In the genomic region with DNA sequence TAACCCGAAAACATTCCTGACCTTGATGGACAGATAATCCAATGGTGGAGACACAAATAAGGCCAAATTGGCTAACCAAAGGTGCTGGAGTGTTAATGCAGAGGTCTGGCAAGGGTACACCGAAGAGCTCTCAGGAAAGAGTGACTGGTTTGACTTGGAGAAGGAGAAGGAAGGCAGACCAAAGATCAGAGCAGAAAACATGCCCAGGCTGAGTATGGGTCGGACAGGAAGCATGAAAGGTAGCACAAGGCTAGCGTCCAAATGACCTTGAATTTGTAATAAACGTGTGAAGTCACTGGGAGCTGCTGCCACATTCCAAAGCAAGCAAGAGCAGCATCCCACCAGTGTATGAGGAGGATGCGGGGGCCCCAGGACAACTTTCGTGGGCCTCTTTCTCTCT, we compare ENCODE assay signal across 14 cellular contexts. TPM values are rescaled to one million over a fixed set of nuclear protein-coding genes. Genes with fewer than 3 reads are reported as not detected.
DNase-seq lines count a peak whose midpoint lies in the region; ATAC-seq, FAIRE-seq and TF ChIP-seq lines count a peak whose summit lies in the region.
"Had no signal": no experiment of that assay in that cellular context is flagged by ENCODE, and none has a peak within 500 bp of the region (broad histone marks: within the 10 kb centered on the region; RNA-seq: fewer than 3 reads in every experiment).

No MANE protein-coding gene starts in this region.

- H3K9me3 ChIP-seq in HUES48 (ENCODE audit: control insufficient read depth, insufficient read depth, low read length), result no peaks in the 10 kb centered on the region
- no peaks in the 10 kb centered on the region for H3K9me3 ChIP-seq in breast epithelium
- H3K9me3 ChIP-seq in kidney (ENCODE audit: control insufficient read depth in 1 of 2, low read length in 2 of 2), result no peaks in the 10 kb centered on the region
- no peaks in the 10 kb centered on the region for H3K9me3 ChIP-seq in gastrocnemius medialis
- H3K9me3 ChIP-seq: colonic mucosa had no signal

- H3K9me3 Mint-ChIP-seq in natural killer cell, result peaks cover 0 to 2% of the 10 kb centered on the region in 2 donors
- H3K9me3 Mint-ChIP-seq: neural crest cell had no signal

- peaks cover 75% of the 10 kb centered on the region for H3K4me1 ChIP-seq in HUES48 (ENCODE audit: control insufficient read depth, insufficient read depth, low read length)
- H3K4me1 ChIP-seq in breast epithelium, result peaks cover 0 to 8% of the 10 kb centered on the region in 2 donors
- peaks cover 16 to 36% of the 10 kb centered on the region in 2 donors for H3K4me1 ChIP-seq in kidney (ENCODE audit: control insufficient read depth in 1 of 2, insufficient read depth in 1 of 2, low read depth in 1 of 2, low read length in 2 of 2)
- peaks cover 33 to 41% of the 10 kb centered on the region in 2 donors for H3K4me1 ChIP-seq in gastrocnemius medialis

- H3K4me3 Mint-ChIP-seq in natural killer cell, result no peak overlapping the region
- H3K4me3 Mint-ChIP-seq: neural crest cell had no signal

- H3K4me3 ChIP-seq in HUES48 (ENCODE audit: low read depth, low read length) (no peak overlapping the region), breast epithelium (no peak overlapping the region), kidney (ENCODE audit: low read length in 2 of 2) (peak overlapping the region in 1 of 2 donors; percentile 26), gastrocnemius medialis (no peak overlapping the region)
- H3K4me3 ChIP-seq: BLaER1 treated with 17β-estradiol and CSF1 and Interleukin-3, amounts not matched to agents 10 nM and 100 nM; colonic mucosa had no signal

- H3K27ac Mint-ChIP-seq in natural killer cell, result no peak overlapping the region

- no peaks in the 10 kb centered on the region for H3K27me3 ChIP-seq in HUES48 (ENCODE audit: control insufficient read depth, insufficient read depth, low read length)
- H3K27me3 ChIP-seq in breast epithelium, result no peaks in the 10 kb centered on the region
- H3K27me3 ChIP-seq in gastrocnemius medialis, result no peaks in the 10 kb centered on the region
- H3K27me3 ChIP-seq: BLaER1 treated with 17β-estradiol and CSF1 and Interleukin-3, amounts not matched to agents 10 nM and 100 nM; colonic mucosa had no signal

- ATAC-seq in gastrocnemius medialis (peak; percentile 11 to 17), HG03442 (IDR thresholded peaks at IDR 0.05; ENCODE audit: unreplicated experiment) (no peak), natural killer cell (no peak)

- no peak for TF ChIP-seq POLR2A in breast epithelium (IDR thresholded peaks at IDR 0.05)
- TF ChIP-seq POLR2A in gastrocnemius medialis (IDR thresholded peaks at IDR 0.05), result no peak

- peak overlapping the region; percentile 16 for H3K27ac ChIP-seq in HUES48 (ENCODE audit: low read depth, low read length)
- H3K27ac ChIP-seq in breast epithelium, result peak overlapping the region; percentile 55 to 80
- peak overlapping the region; percentile 11 to 22 for H3K27ac ChIP-seq in kidney (ENCODE audit: low read depth in 2 of 2, low read length in 2 of 2)
- H3K27ac ChIP-seq in gastrocnemius medialis, result peak overlapping the region; percentile 16 to 45 (median 26)
- H3K27ac ChIP-seq: BLaER1 treated with 17β-estradiol and CSF1 and Interleukin-3, amounts not matched to agents 10 nM and 100 nM had no signal

- no peaks in the 10 kb centered on the region for H3K36me3 ChIP-seq in HUES48 (ENCODE audit: control insufficient read depth, insufficient read depth, low read length)
- H3K36me3 ChIP-seq in breast epithelium, result no peaks in the 10 kb centered on the region
- no peaks in the 10 kb centered on the region for H3K36me3 ChIP-seq in kidney (ENCODE audit: control insufficient read depth in 1 of 2, insufficient read depth in 2 of 2, low read length in 2 of 2)
- no peaks in the 10 kb centered on the region for H3K36me3 ChIP-seq in gastrocnemius medialis
- H3K36me3 ChIP-seq: colonic mucosa had no signal

- FAIRE-seq in kidney (lab: Jason Lieb, UNC), result no peak

- H3K9ac ChIP-seq in HUES48 (ENCODE audit: low read depth, low read length) (no peak overlapping the region), kidney (ENCODE audit: low read length in 2 of 2) (no peak overlapping the region)
- H3K9ac ChIP-seq: BLaER1 treated with 17β-estradiol and CSF1 and Interleukin-3, amounts not matched to agents 10 nM and 100 nM had no signal

- DNase-seq in breast epithelium (ENCODE audit: low spot score in 2 of 2), result no peak
- no peak for DNase-seq in kidney
- no peak for DNase-seq in gastrocnemius medialis
- no peak for DNase-seq in natural killer cell
- DNase-seq in NCI-H2081 (lab: John Stamatoyannopoulos, UW), result no peak
- DNase-seq in cerebellar cortex (ENCODE audit: low spot score), result no peak
- DNase-seq: colonic mucosa, head of caudate nucleus, NCI-H1105, NCI-H82 had no signal

- intact Hi-C loops in breast epithelium (cut with DNase I; ENCODE audit: low total_unique reads) (no loop called here), kidney (cut with DNase I) (no loop called here), gastrocnemius medialis (cut with DNase I; ENCODE audit: low total_unique reads) (no loop called here), natural killer cell (cut with micrococcal nuclease) (no loop called here)

- in situ Hi-C loops in gastrocnemius medialis (cut with MboI; ENCODE audit: low sequenced_read_pairs in 4 of 4), result no loop called here

- TF ChIP-seq CTCF in breast epithelium (IDR thresholded peaks at IDR 0.05) (no peak), kidney (IDR thresholded peaks at IDR 0.05; ENCODE audit: borderline replicate concordance, extremely low read depth, insufficient read depth) (no peak), gastrocnemius medialis (IDR thresholded peaks at IDR 0.05 in 4 of 5, conservative IDR thresholded peaks at IDR 0.05 in 1 of 5) (no peak), natural killer cell (IDR thresholded peaks at IDR 0.05) (no peak)

- no peaks in the 10 kb centered on the region for H3K4me1 Mint-ChIP-seq in natural killer cell

- H3K27me3 Mint-ChIP-seq in natural killer cell (ENCODE audit: low read depth in 2 of 2), result no peaks in the 10 kb centered on the region

- H3K36me3 Mint-ChIP-seq in natural killer cell, result no peaks in the 10 kb centered on the region

RNA-seq across cellular contexts. Expression of a gene that starts 45.7 kb away (rescaled TPM):
- 100 to 1,000 TPM; 270 to 546 (median 383) TPM for total RNA-seq in breast epithelium
- 1,303 TPM for total RNA-seq in kidney
- 472 TPM for polyA plus RNA-seq in kidney (ENCODE audit: insufficient read depth, low read depth, low replicate concordance)
- 10 to 100 TPM; 45.8 to 73.2 (median 70.1) TPM for total RNA-seq in gastrocnemius medialis
- total RNA-seq in natural killer cell, result 10 to 100 TPM in 1 of 3 donors, 1 to 10 TPM in 2; 5.1 to 10.6 (median 7.8) TPM

Comparison
In these comparisons a context has a peak if more than half of its experiments do, and no peak if none do; other contexts are left out.
1. H3K27ac ChIP-seq: peak in every context shown above with its lines; median percentile 68 in breast epithelium; 26 in gastrocnemius medialis; 16 in kidney; 16 in HUES48.
2. ATAC-seq: peak in gastrocnemius medialis (2 of 2); none in HG03442 (single experiment) and natural killer cell (0 of 3).
3. RNA of a gene that starts 45.7 kb away (total RNA-seq): 1,303 TPM in kidney (single experiment), 270 to 546 TPM in breast epithelium and 45.8 to 73.2 TPM in gastrocnemius medialis; 5.1 to 10.6 TPM in natural killer cell; every median in the first group is over 4 times any median in the second.